Comparison of ENCODE assay signal across 21 cellular contexts in the genomic region with DNA sequence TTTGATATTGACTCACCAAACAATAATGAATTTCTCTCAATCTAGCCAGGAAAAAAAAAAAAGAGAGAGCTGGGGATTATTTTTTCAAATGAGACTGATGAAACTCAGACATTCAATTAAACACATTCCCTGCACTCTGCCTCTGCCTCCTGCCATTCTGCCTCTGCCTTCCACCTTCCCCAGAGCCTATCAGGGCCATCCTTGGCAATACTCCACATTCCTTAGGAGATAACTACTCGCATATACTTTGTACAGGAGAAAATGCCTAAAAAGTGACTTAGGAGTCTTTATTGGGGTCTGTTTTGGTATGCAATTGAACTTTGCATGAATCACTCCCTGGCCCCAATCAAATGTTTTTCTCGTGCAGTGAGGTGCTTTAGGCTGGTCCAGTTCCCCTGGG.
DNase-seq lines count a peak whose midpoint lies in the region; ATAC-seq and TF ChIP-seq lines count a peak whose summit lies in the region.
"Had no signal": no experiment of that assay in that cellular context is flagged by ENCODE, and none has a peak within 500 bp of the region (broad histone marks: within the 10 kb centered on the region; RNA-seq: fewer than 3 reads in every experiment).

No MANE protein-coding gene starts in this region.

- H3K4me3 ChIP-seq in A673 (ENCODE audit: low read depth, low read length, poor library complexity, severe bottlenecking) (no peak overlapping the region), GM23338 (no peak overlapping the region)
- H3K4me3 ChIP-seq: BLaER1 treated with 17β-estradiol and CSF1 and Interleukin-3, amounts not matched to agents 10 nM and 100 nM; HAP-1 had no signal

- TF ChIP-seq CTCF in A673 (conservative IDR thresholded peaks at IDR 0.05; ENCODE audit: low read depth, low read length) (no peak), GM23338 (conservative IDR thresholded peaks at IDR 0.05; ENCODE audit: low read depth in 2 of 2) (no peak), WTC11 (IDR thresholded peaks at IDR 0.05) (no peak), mesothelial cell of epicardium (IDR thresholded peaks at IDR 0.05; ENCODE audit: unreplicated experiment) (no peak)
- TF ChIP-seq CTCF in activated CD8-positive, alpha-beta T cell treated with anti-CD3 and anti-CD28 coated beads for 36 hours (IDR thresholded peaks at IDR 0.05): no peak

- CTCF ChIA-PET in A673 (lab: Charles Lee): interaction anchor here (0.5 kb wide), 1 partner anchor 218 kb away, joined by 3 read pairs; no protein-coding TSS in a partner anchor
- CTCF ChIA-PET in WTC11 (lab: Charles Lee): no interaction called here
- CTCF ChIA-PET in activated CD8-positive, alpha-beta T cell treated with anti-CD3 and anti-CD28 coated beads for 36 hours (lab: Charles Lee): no interaction called here

- H3K27me3 Mint-ChIP-seq in GM23338 (ENCODE audit: insufficient read depth, low read depth, poor library complexity) (peaks cover 1% of the 10 kb centered on the region), WTC11 (ENCODE audit: low read depth) (no peaks in the 10 kb centered on the region), mesothelial cell of epicardium (ENCODE audit: low read depth) (peaks cover 19% of the 10 kb centered on the region)
- H3K27me3 Mint-ChIP-seq in stimulated activated naive CD8-positive, alpha-beta T cell treated with anti-CD3 and anti-CD28 coated beads, Interleukin-15, amount 100 ng/mL, for 72 hours: peaks cover 20% of the 10 kb centered on the region
- peaks cover 7% of the 10 kb centered on the region for H3K27me3 Mint-ChIP-seq in activated CD8-positive, alpha-beta T cell treated with anti-CD3 and anti-CD28 coated beads for 36 hours

- H3K9me3 ChIP-seq in A673 (ENCODE audit: low read depth, low read length, poor library complexity, severe bottlenecking): no peaks in the 10 kb centered on the region
- H3K9me3 ChIP-seq: HAP-1 had no signal

- no TSS peak for BruUV-seq in A673 (replicated peaks; lab: Mats Ljungman, UMichigan)

- ATAC-seq in GM23338: peak; percentile 55
- peak; percentile 69 for ATAC-seq in WTC11
- ATAC-seq in HG03460 (IDR thresholded peaks at IDR 0.05; ENCODE audit: unreplicated experiment): no peak
- no peak for ATAC-seq in stimulated activated naive CD8-positive, alpha-beta T cell treated with anti-CD3 and anti-CD28 coated beads, Interleukin-15, amount 100 ng/mL, for 72 hours
- ATAC-seq in activated CD8-positive, alpha-beta T cell treated with anti-CD3 and anti-CD28 coated beads for 36 hours: no peak
- ATAC-seq: HepG2 had no signal

- no peak overlapping the region for H3K27ac Mint-ChIP-seq in GM23338
- no peak overlapping the region for H3K27ac Mint-ChIP-seq in WTC11
- H3K27ac Mint-ChIP-seq in mesothelial cell of epicardium: peak overlapping the region; percentile 76
- H3K27ac Mint-ChIP-seq in stimulated activated naive CD8-positive, alpha-beta T cell treated with anti-CD3 and anti-CD28 coated beads, Interleukin-15, amount 100 ng/mL, for 72 hours: no peak overlapping the region
- no peak overlapping the region for H3K27ac Mint-ChIP-seq in activated CD8-positive, alpha-beta T cell treated with anti-CD3 and anti-CD28 coated beads for 36 hours
- H3K27ac Mint-ChIP-seq: B cell; CD8-positive, alpha-beta memory T cell; IgD-negative memory B cell had no signal

- H3K4me3 Mint-ChIP-seq in GM23338: no peak overlapping the region
- H3K4me3 Mint-ChIP-seq in WTC11: no peak overlapping the region
- H3K4me3 Mint-ChIP-seq in mesothelial cell of epicardium: no peak overlapping the region
- no peak overlapping the region for H3K4me3 Mint-ChIP-seq in stimulated activated naive CD8-positive, alpha-beta T cell treated with anti-CD3 and anti-CD28 coated beads, Interleukin-15, amount 100 ng/mL, for 72 hours
- no peak overlapping the region for H3K4me3 Mint-ChIP-seq in activated CD8-positive, alpha-beta T cell treated with anti-CD3 and anti-CD28 coated beads for 36 hours
- H3K4me3 Mint-ChIP-seq: B cell; CD8-positive, alpha-beta memory T cell; IgD-negative memory B cell had no signal

- H3K79me2 ChIP-seq in GM23338 (replicated peaks; ENCODE audit: insufficient read depth): no peaks in the 10 kb centered on the region

- H4K20me1 ChIP-seq in GM23338 (replicated peaks; ENCODE audit: insufficient read depth): no peaks in the 10 kb centered on the region; the same call in 1 of the 2 replicates
- H4K20me1 ChIP-seq: BLaER1 treated with 17β-estradiol and CSF1 and Interleukin-3, amounts not matched to agents 10 nM and 100 nM had no signal

- H3K36me3 Mint-ChIP-seq in GM23338 (ENCODE audit: low read depth) (no peaks in the 10 kb centered on the region), WTC11 (no peaks in the 10 kb centered on the region), mesothelial cell of epicardium (no peaks in the 10 kb centered on the region)
- H3K36me3 Mint-ChIP-seq in activated CD8-positive, alpha-beta T cell treated with anti-CD3 and anti-CD28 coated beads for 36 hours (ENCODE audit: low read depth): no peaks in the 10 kb centered on the region
- H3K36me3 Mint-ChIP-seq: CD8-positive, alpha-beta memory T cell had no signal

- H3K4me1 ChIP-seq in A673 (ENCODE audit: insufficient read depth, low read length, poor library complexity, severe bottlenecking): peaks cover 7% of the 10 kb centered on the region
- H3K4me1 ChIP-seq in GM23338 (ENCODE audit: insufficient read depth): no peaks in the 10 kb centered on the region
- H3K4me1 ChIP-seq: HAP-1 had no signal

- H3K27ac ChIP-seq in A673 (ENCODE audit: low read depth, low read length, poor library complexity, severe bottlenecking): no peak overlapping the region
- H3K27ac ChIP-seq in GM23338 (ENCODE audit: low read depth): no peak overlapping the region
- H3K27ac ChIP-seq: BLaER1 treated with 17β-estradiol and CSF1 and Interleukin-3, amounts not matched to agents 10 nM and 100 nM had no signal

- H3K9me3 Mint-ChIP-seq in GM23338 (no peaks in the 10 kb centered on the region), WTC11 (no peaks in the 10 kb centered on the region), mesothelial cell of epicardium (peaks cover 5% of the 10 kb centered on the region)
- H3K9me3 Mint-ChIP-seq in stimulated activated naive CD8-positive, alpha-beta T cell treated with anti-CD3 and anti-CD28 coated beads, Interleukin-15, amount 100 ng/mL, for 72 hours: no peaks in the 10 kb centered on the region
- no peaks in the 10 kb centered on the region for H3K9me3 Mint-ChIP-seq in activated CD8-positive, alpha-beta T cell treated with anti-CD3 and anti-CD28 coated beads for 36 hours
- H3K9me3 Mint-ChIP-seq: CD8-positive, alpha-beta memory T cell; IgD-negative memory B cell had no signal

- DNase-seq in A673 (ENCODE audit: low spot score): peak; percentile 55
- peak; percentile 19 for DNase-seq in GM23338 (ENCODE audit: low spot score)
- no peak for DNase-seq in WTC11 (ENCODE audit: low spot score)
- no peak for DNase-seq in mesothelial cell of epicardium (ENCODE audit: low spot score in 2 of 2, unreplicated experiment in 2 of 2)
- DNase-seq in stimulated activated CD4-positive, alpha-beta T cell treated with anti-CD3 and anti-CD28 coated beads, Interleukin-4, amount 100 ng/mL, for 24 hours: no peak
- DNase-seq in stimulated activated naive CD8-positive, alpha-beta T cell treated with anti-CD3 and anti-CD28 coated beads, Interleukin-15, amount 100 ng/mL, for 72 hours: no peak
- no peak for DNase-seq in activated CD8-positive, alpha-beta T cell treated with anti-CD3 and anti-CD28 coated beads for 36 hours
- DNase-seq: 8988T; CD8-positive, alpha-beta memory T cell; COR-L47; DMS 273 treated with DMSO at 0.1 percent for 48 hours; DMS53; DND-41; GDM1; KBM-7 had no signal

- no peak overlapping the region for H3K4me2 ChIP-seq in GM23338
- H3K4me2 ChIP-seq: BLaER1 treated with 17β-estradiol and CSF1 and Interleukin-3, amounts not matched to agents 10 nM and 100 nM had no signal

- H3K9me2 ChIP-seq in GM23338 (ENCODE audit: insufficient read depth): peaks cover 8% of the 10 kb centered on the region

- H2AFZ ChIP-seq in GM23338: no peak overlapping the region

- intact Hi-C loops in A673 (cut with micrococcal nuclease; ENCODE audit: unreplicated experiment): no loop called here
- intact Hi-C loops in activated CD8-positive, alpha-beta T cell treated with anti-CD3 and anti-CD28 coated beads for 36 hours (cut with micrococcal nuclease): no loop called here

- POLR2A ChIA-PET in A673 (lab: Charles Lee; ENCODE audit: low non-redundant PET) (no interaction called here), WTC11 (lab: Charles Lee) (no interaction called here)
- POLR2A ChIA-PET in activated CD8-positive, alpha-beta T cell treated with anti-CD3 and anti-CD28 coated beads for 36 hours (lab: Charles Lee): no interaction called here

- no peaks in the 10 kb centered on the region for H3F3A ChIP-seq in GM23338 (replicated peaks; ENCODE audit: low read depth)

- H3K36me3 ChIP-seq in A673 (ENCODE audit: insufficient read depth, low read length, poor library complexity, severe bottlenecking): no peaks in the 10 kb centered on the region
- H3K36me3 ChIP-seq in GM23338 (ENCODE audit: insufficient read depth): no peaks in the 10 kb centered on the region
- H3K36me3 ChIP-seq: BLaER1 treated with 17β-estradiol and CSF1 and Interleukin-3, amounts not matched to agents 10 nM and 100 nM; HAP-1 had no signal

- no peaks in the 10 kb centered on the region for H3K27me3 ChIP-seq in A673 (replicated peaks; ENCODE audit: insufficient read depth, low read depth, low read length, poor library complexity)
- H3K27me3 ChIP-seq in GM23338 (ENCODE audit: insufficient read depth): no peaks in the 10 kb centered on the region
- H3K27me3 ChIP-seq: BLaER1 treated with 17β-estradiol and CSF1 and Interleukin-3, amounts not matched to agents 10 nM and 100 nM had no signal

- H3K4me1 Mint-ChIP-seq in GM23338: no peaks in the 10 kb centered on the region; the same call in 2 of the 3 replicates
- H3K4me1 Mint-ChIP-seq in WTC11: no peaks in the 10 kb centered on the region
- H3K4me1 Mint-ChIP-seq in mesothelial cell of epicardium: peaks cover 24% of the 10 kb centered on the region
- no peaks in the 10 kb centered on the region for H3K4me1 Mint-ChIP-seq in stimulated activated naive CD8-positive, alpha-beta T cell treated with anti-CD3 and anti-CD28 coated beads, Interleukin-15, amount 100 ng/mL, for 72 hours
- no peaks in the 10 kb centered on the region for H3K4me1 Mint-ChIP-seq in activated CD8-positive, alpha-beta T cell treated with anti-CD3 and anti-CD28 coated beads for 36 hours (ENCODE audit: low read depth)
- H3K4me1 Mint-ChIP-seq: B cell; CD8-positive, alpha-beta memory T cell; IgD-negative memory B cell had no signal

TF ChIP-seq in GM23338, 12 proteins besides CTCF, POLR2A, EP300 and RAD21 (continues in another document):
- TF ChIP-seq ZNF114 (CRISPR knock-in tag; IDR thresholded peaks at IDR 0.05): no peak
- TF ChIP-seq ZNF331 (CRISPR knock-in tag; IDR thresholded peaks at IDR 0.05; ENCODE audit: low read depth): no peak
- no peak for TF ChIP-seq STAT1 (IDR thresholded peaks at IDR 0.05; ENCODE audit: unreplicated experiment)

TF ChIP-seq in WTC11, 78 proteins besides CTCF, POLR2A, EP300 and RAD21 (continues in another document):
- TF ChIP-seq SMAD3 (CRISPR knock-in tag; IDR thresholded peaks at IDR 0.05; ENCODE audit: borderline replicate concordance) (no peak), ZNF416 (CRISPR knock-in tag; IDR thresholded peaks at IDR 0.05) (no peak), ZNF671 (CRISPR knock-in tag; IDR thresholded peaks at IDR 0.05) (no peak), MXD4 (CRISPR knock-in tag; IDR thresholded peaks at IDR 0.05; ENCODE audit: borderline replicate concordance) (no peak), RORB (CRISPR knock-in tag; IDR thresholded peaks at IDR 0.05) (no peak)

Comparison
In these comparisons a context has a peak if more than half of its experiments do, and no peak if none do; other contexts are left out.
1. DNase-seq: peak in A673 (single experiment) and GM23338 (single experiment); none in WTC11 (single experiment), mesothelial cell of epicardium (0 of 2), stimulated activated CD4-positive, alpha-beta T cell treated with anti-CD3 and anti-CD28 coated beads, Interleukin-4, amount 100 ng/mL, for 24 hours (single experiment), stimulated activated naive CD8-positive, alpha-beta T cell treated with anti-CD3 and anti-CD28 coated beads, Interleukin-15, amount 100 ng/mL, for 72 hours (0 of 2) and activated CD8-positive, alpha-beta T cell treated with anti-CD3 and anti-CD28 coated beads for 36 hours (single experiment).
2. ATAC-seq: peak in GM23338 (single experiment) and WTC11 (single experiment); none in HG03460 (single experiment), stimulated activated naive CD8-positive, alpha-beta T cell treated with anti-CD3 and anti-CD28 coated beads, Interleukin-15, amount 100 ng/mL, for 72 hours (single experiment) and activated CD8-positive, alpha-beta T cell treated with anti-CD3 and anti-CD28 coated beads for 36 hours (single experiment).